In the genomic region with DNA sequence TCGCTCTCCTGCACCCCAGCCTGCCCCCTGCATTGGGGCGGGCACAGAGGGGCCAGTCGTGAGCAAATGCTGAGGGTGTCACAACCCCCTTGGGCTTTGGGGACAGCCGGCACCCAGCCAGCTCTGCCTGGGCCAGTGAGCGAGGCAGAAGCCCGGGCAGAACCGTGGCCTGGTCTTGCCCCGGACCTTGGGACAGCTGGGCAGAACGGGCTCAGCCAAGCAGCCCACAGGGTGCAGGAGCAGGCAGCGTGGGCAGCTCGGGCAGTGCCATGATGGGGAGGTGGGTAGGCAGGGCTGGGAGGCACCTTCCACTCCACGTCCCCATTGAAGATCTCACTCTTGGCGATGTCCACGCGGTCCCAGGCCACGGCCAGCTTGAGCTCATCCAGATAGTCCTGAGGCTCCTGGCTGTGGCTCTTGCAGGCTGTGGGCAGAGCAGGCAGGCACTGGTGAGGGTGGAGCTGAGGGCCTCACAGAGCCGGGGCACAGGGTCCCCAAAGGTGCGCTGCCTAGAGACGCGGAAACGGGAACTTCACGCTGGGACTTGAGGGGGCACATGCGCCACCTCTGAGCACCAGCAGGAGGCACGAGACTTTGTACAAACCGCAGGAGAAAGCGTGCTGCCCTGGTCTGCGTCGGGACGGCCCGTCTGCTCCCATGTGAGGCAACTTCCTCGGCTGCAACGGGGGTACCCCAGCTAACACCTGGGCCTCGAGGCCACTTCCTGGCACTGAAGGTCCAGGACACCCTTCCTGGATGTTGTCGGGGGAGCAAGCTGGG, we compare ENCODE assay signal across 1 cellular context.
TF ChIP-seq lines count a peak whose summit lies in the region.

No MANE protein-coding gene starts in this region.

TF ChIP-seq in WTC11, 78 proteins besides CTCF, POLR2A, EP300 and RAD21:
- TF ChIP-seq, protein P1, sequence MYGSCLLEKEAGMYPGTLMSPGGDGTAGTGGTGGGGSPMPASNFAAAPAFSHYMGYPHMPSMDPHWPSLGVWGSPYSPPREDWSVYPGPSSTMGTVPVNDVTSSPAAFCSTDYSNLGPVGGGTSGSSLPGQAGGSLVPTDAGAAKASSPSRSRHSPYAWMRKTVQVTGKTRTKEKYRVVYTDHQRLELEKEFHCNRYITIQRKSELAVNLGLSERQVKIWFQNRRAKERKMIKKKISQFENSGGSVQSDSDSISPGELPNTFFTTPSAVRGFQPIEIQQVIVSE (CRISPR knock-in tag; IDR thresholded peaks at IDR 0.05; ENCODE audit: borderline replicate concordance): no peak
- TF ChIP-seq SOX15 (CRISPR knock-in tag; IDR thresholded peaks at IDR 0.05) (no peak), SP1 (CRISPR knock-in tag; conservative IDR thresholded peaks at IDR 0.05) (no peak), ETV6 (CRISPR knock-in tag; IDR thresholded peaks at IDR 0.05) (no peak), IRF2 (CRISPR knock-in tag; IDR thresholded peaks at IDR 0.05; ENCODE audit: borderline replicate concordance, low read depth) (no peak), HMGA2 (CRISPR knock-in tag; IDR thresholded peaks at IDR 0.05) (no peak), TP53 (CRISPR knock-in tag; IDR thresholded peaks at IDR 0.05) (no peak)
- TF ChIP-seq, protein P2, sequence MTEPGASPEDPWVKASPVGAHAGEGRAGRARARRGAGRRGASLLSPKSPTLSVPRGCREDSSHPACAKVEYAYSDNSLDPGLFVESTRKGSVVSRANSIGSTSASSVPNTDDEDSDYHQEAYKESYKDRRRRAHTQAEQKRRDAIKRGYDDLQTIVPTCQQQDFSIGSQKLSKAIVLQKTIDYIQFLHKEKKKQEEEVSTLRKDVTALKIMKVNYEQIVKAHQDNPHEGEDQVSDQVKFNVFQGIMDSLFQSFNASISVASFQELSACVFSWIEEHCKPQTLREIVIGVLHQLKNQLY (CRISPR knock-in tag; IDR thresholded peaks at IDR 0.05): no peak
- TF ChIP-seq, protein P3, sequence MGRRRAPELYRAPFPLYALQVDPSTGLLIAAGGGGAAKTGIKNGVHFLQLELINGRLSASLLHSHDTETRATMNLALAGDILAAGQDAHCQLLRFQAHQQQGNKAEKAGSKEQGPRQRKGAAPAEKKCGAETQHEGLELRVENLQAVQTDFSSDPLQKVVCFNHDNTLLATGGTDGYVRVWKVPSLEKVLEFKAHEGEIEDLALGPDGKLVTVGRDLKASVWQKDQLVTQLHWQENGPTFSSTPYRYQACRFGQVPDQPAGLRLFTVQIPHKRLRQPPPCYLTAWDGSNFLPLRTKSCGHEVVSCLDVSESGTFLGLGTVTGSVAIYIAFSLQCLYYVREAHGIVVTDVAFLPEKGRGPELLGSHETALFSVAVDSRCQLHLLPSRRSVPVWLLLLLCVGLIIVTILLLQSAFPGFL (CRISPR knock-in tag; IDR thresholded peaks at IDR 0.05; ENCODE audit: borderline replicate concordance): no peak
